Comparison of ENCODE assay signal across 8 cellular contexts in genomic region chr12:31362115-31362758, GRCh38. TPM values are rescaled to one million over a fixed set of nuclear protein-coding genes. Genes with fewer than 3 reads are reported as not detected.
A peak's percentile ranks its signal among the peaks of the same experiment; 100 is the strongest.
DNase-seq lines count a peak whose midpoint lies in the region; ATAC-seq, FAIRE-seq and TF ChIP-seq lines count a peak whose summit lies in the region.

No MANE protein-coding gene starts in this region.

- TF ChIP-seq POLR2A in right lobe of liver (IDR thresholded peaks at IDR 0.05), result no peak

- peak overlapping the region; percentile 57 for H3K4me3 Mint-ChIP-seq in GM23338

- H3K27me3 ChIP-seq in GM23338 (ENCODE audit: insufficient read depth) (no peaks in the 10 kb centered on the region), WERI-Rb-1 (ENCODE audit: insufficient read depth, low read depth, severe bottlenecking) (no peaks in the 10 kb centered on the region), right lobe of liver (no peaks in the 10 kb centered on the region)

- FAIRE-seq in HTR-8/SVneo (lab: Jason Lieb, UNC), result no peak

- no peak for TF ChIP-seq CTCF in GM23338 (conservative IDR thresholded peaks at IDR 0.05; ENCODE audit: low read depth in 2 of 2)
- TF ChIP-seq CTCF in WERI-Rb-1 (IDR thresholded peaks at IDR 0.05; ENCODE audit: low read depth, low read length), result no peak
- TF ChIP-seq CTCF in right lobe of liver (IDR thresholded peaks at IDR 0.05), result no peak

- H3K27ac ChIP-seq in GM23338 (ENCODE audit: low read depth) (peak overlapping the region; percentile 71), WERI-Rb-1 (peak overlapping the region; percentile 55), right lobe of liver (no peak overlapping the region)

- H3K4me1 ChIP-seq in GM23338 (ENCODE audit: insufficient read depth), result peaks cover 21% of the 10 kb centered on the region
- H3K4me1 ChIP-seq in right lobe of liver, result no peaks in the 10 kb centered on the region

- H3K9me3 ChIP-seq in WERI-Rb-1 (ENCODE audit: severe bottlenecking) (no peaks in the 10 kb centered on the region), right lobe of liver (no peaks in the 10 kb centered on the region)

- peak overlapping the region; percentile 91 for H3K27ac Mint-ChIP-seq in GM23338

- no peaks in the 10 kb centered on the region for H3K36me3 ChIP-seq in GM23338 (ENCODE audit: insufficient read depth)
- no peaks in the 10 kb centered on the region for H3K36me3 ChIP-seq in WERI-Rb-1
- no peaks in the 10 kb centered on the region for H3K36me3 ChIP-seq in right lobe of liver

- H2AFZ ChIP-seq in GM23338, result peak overlapping the region; percentile 70

- H3K36me3 Mint-ChIP-seq in GM23338 (ENCODE audit: low read depth), result peaks cover 2% of the 10 kb centered on the region; the same call in 1 of the 3 replicates

- H3F3A ChIP-seq in GM23338 (replicated peaks; ENCODE audit: low read depth), result peaks cover 11% of the 10 kb centered on the region; the same call in 1 of the 2 replicates

- WGBS in right lobe of liver (ENCODE audit: insufficient coverage, low coverage, low lambda C conversion rate, missing lambda C conversion rate), result 40% methylated on average over 5 of the region's 13 CpGs

- DNase-seq in GM23338 (ENCODE audit: low spot score) (peak; percentile 54), M059J (ENCODE audit: low read depth) (peak; percentile 42), WERI-Rb-1 (peak; percentile 52), right lobe of liver (no peak), NCI-H524 treated with DMSO at 0.1 percent for 48 hours (lab: John Stamatoyannopoulos, UW) (no peak), SIG-M5 treated with dmso at 0.1 percent for 504 hours (lab: John Stamatoyannopoulos, UW; ENCODE audit: unreplicated experiment) (no peak), HTR-8/SVneo (ENCODE audit: insufficient read length, low spot score) (no peak)

- peaks cover 5% of the 10 kb centered on the region for H3K27me3 Mint-ChIP-seq in GM23338 (ENCODE audit: insufficient read depth, low read depth, poor library complexity)

- ATAC-seq in GM18498 (IDR thresholded peaks at IDR 0.05; ENCODE audit: unreplicated experiment), result peak; percentile 51
- ATAC-seq in GM23338, result peak; percentile 78
- peak in 3 of 4 donors; percentile 22 to 25 (median 25) for ATAC-seq in right lobe of liver

- intact Hi-C loops in right lobe of liver (cut with DNase I), result no loop called here

- peaks cover 3% of the 10 kb centered on the region; the same call in 2 of the 3 replicates for H3K9me3 Mint-ChIP-seq in GM23338

- H3K4me3 ChIP-seq in GM23338 (peak overlapping the region; percentile 24; the same call in 1 of the 2 replicates), WERI-Rb-1 (ENCODE audit: low read depth, low read length) (no peak overlapping the region), right lobe of liver (no peak overlapping the region)

- no peaks in the 10 kb centered on the region for H4K20me1 ChIP-seq in GM23338 (replicated peaks; ENCODE audit: insufficient read depth)

- H3K4me2 ChIP-seq in GM23338, result peak overlapping the region; percentile 58; the same call in 1 of the 2 replicates

- 0 out of 2 replicates have a peak, but pooled peaks cover 7% of the 10 kb centered on the region for H3K79me2 ChIP-seq in GM23338 (replicated peaks; ENCODE audit: insufficient read depth)

- H3K4me1 Mint-ChIP-seq in GM23338, result peaks cover 33% of the 10 kb centered on the region

- no peaks in the 10 kb centered on the region for H3K9me2 ChIP-seq in GM23338 (ENCODE audit: insufficient read depth)

TF ChIP-seq in GM23338, 12 proteins besides CTCF, POLR2A, EP300 and RAD21 (continues in another document):
- TF ChIP-seq POLR2AphosphoS5 (IDR thresholded peaks at IDR 0.05; ENCODE audit: low read depth) (no peak), CREB1 (CRISPR knock-in tag; IDR thresholded peaks at IDR 0.05; ENCODE audit: low read depth) (no peak), STAT1 (IDR thresholded peaks at IDR 0.05; ENCODE audit: unreplicated experiment) (no peak), NANOG (IDR thresholded peaks at IDR 0.05; ENCODE audit: borderline replicate concordance) (no peak), ZNF462 (CRISPR knock-in tag; IDR thresholded peaks at IDR 0.05) (no peak), ZNF331 (CRISPR knock-in tag; IDR thresholded peaks at IDR 0.05; ENCODE audit: low read depth) (no peak), ZNF114 (CRISPR knock-in tag; IDR thresholded peaks at IDR 0.05) (no peak), EZH2 (IDR thresholded peaks at IDR 0.05; ENCODE audit: low read depth, unreplicated experiment) (no peak), EZH2phosphoT487 (IDR thresholded peaks at IDR 0.05; ENCODE audit: unreplicated experiment) (no peak)

RNA-seq across cellular contexts. Expression of gene SINHCAF, which starts 36.3 kb away (rescaled TPM):
- total RNA-seq in GM23338 (2014; rRNA removed; shearing (Covaris generic)), result 569 and 581 TPM in 2 replicates
- 651 and 686 TPM in 2 replicates for polyA plus RNA-seq in GM23338 (2016; fragmentation: Nextera tagmentation; extraction: Ambion mirVana)
- 73.0 and 86.2 TPM in 2 replicates for total RNA-seq in M059J (2014; rRNA removed; shearing (Covaris generic))
- total RNA-seq in right lobe of liver, result 10 to 100 TPM in 2 of 6 experiments, 1 to 10 TPM in 4; 1.6 to 21.9 (median 8.2) TPM

Comparison
In these comparisons a context has a peak if more than half of its experiments do, and no peak if none do; other contexts are left out.
1. ATAC-seq: peak in every context shown above with its lines; median percentile 78 in GM23338; 51 in GM18498; 25 in right lobe of liver.
2. DNase-seq: peak in GM23338 (single experiment), M059J (single experiment) and WERI-Rb-1 (single experiment); none in right lobe of liver (0 of 3), NCI-H524 treated with DMSO at 0.1 percent for 48 hours (single experiment), SIG-M5 treated with dmso at 0.1 percent for 504 hours (single experiment) and HTR-8/SVneo (single experiment).
3. H3K27ac ChIP-seq: peak in GM23338 (single experiment) and WERI-Rb-1 (single experiment); none in right lobe of liver (0 of 3).